In the genomic region with DNA sequence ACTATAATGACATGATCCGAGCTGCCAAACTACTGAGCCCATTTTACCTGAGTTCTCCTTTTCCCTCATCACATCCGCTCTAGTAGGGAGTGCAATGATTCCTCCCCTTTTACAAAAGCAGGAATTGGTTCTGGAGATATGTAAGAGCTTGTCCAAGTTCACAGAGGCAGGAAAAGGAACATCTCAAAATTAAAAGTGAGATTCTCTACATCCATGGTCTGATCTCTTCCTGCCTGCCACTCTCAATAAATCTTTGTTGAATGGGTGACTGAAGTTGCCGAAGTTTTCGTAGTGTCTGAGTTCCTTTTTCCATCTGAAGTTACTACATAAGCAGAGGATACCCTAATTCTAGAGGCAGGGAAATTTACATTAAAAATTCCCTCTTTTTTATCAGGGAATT, we compare ENCODE assay signal across 16 cellular contexts. TPM values are rescaled to one million over a fixed set of nuclear protein-coding genes. Genes with fewer than 3 reads are reported as not detected.
DNase-seq lines count a peak whose midpoint lies in the region; ATAC-seq and TF ChIP-seq lines count a peak whose summit lies in the region.
"Had no signal": no experiment of that assay in that cellular context is flagged by ENCODE, and none has a peak within 500 bp of the region (broad histone marks: within the 10 kb centered on the region; RNA-seq: fewer than 3 reads in every experiment).

A gene (minus strand): TSS at position 101 of the 400 bp plus-strand sequence. CDS start 2,108 bp downstream, outside the sequence.

- H3K27me3 ChIP-seq in breast epithelium: no peaks in the 10 kb centered on the region
- H3K27me3 ChIP-seq in esophagus (ENCODE audit: control insufficient read depth in 1 of 2, insufficient read depth in 2 of 2, low read length in 2 of 2): no peaks in the 10 kb centered on the region
- H3K27me3 ChIP-seq: Peyer's patch had no signal

- no TSS peak for BruUV-seq in MCF 10A (replicated peaks; lab: Mats Ljungman, UMichigan)

- no peak for TF ChIP-seq CTCF in MCF 10A (IDR thresholded peaks at IDR 0.05; ENCODE audit: unreplicated experiment)
- TF ChIP-seq CTCF in breast epithelium (IDR thresholded peaks at IDR 0.05): no peak
- no peak for TF ChIP-seq CTCF in mesothelial cell of epicardium (IDR thresholded peaks at IDR 0.05; ENCODE audit: unreplicated experiment)

- H3K27me3 Mint-ChIP-seq in MCF 10A (ENCODE audit: insufficient read depth, unreplicated experiment) (no peaks in the 10 kb centered on the region), mesothelial cell of epicardium (ENCODE audit: low read depth) (no peaks in the 10 kb centered on the region)

- H3K9me3 Mint-ChIP-seq in MCF 10A (ENCODE audit: unreplicated experiment): no peaks in the 10 kb centered on the region
- no peaks in the 10 kb centered on the region for H3K9me3 Mint-ChIP-seq in mesothelial cell of epicardium
- H3K9me3 Mint-ChIP-seq in activated naive CD4-positive, alpha-beta T cell treated with anti-CD3 and anti-CD28 coated beads, Interleukin-2, amount 50 U/mL, for 72 hours: no peaks in the 10 kb centered on the region

- H3K27ac Mint-ChIP-seq in MCF 10A (ENCODE audit: low read depth, unreplicated experiment) (no peak within 1 kb of the TSS), mesothelial cell of epicardium (peak within 1 kb of the TSS; percentile 60)
- H3K27ac Mint-ChIP-seq in activated naive CD4-positive, alpha-beta T cell treated with anti-CD3 and anti-CD28 coated beads, Interleukin-2, amount 50 U/mL, for 72 hours: no peak within 1 kb of the TSS
- H3K27ac Mint-ChIP-seq: CD4-positive, alpha-beta memory T cell had no signal

- TF ChIP-seq POLR2A in breast epithelium (IDR thresholded peaks at IDR 0.05): no peak

- 44 to 48% methylated on average over 4 of the region's 4 CpGs for WGBS in esophagus, 2 donors

- intact Hi-C loops in MCF 10A (cut with micrococcal nuclease) (loop anchor here (5.0 kb wide), 1 partner anchor 56 kb away; no protein-coding TSS in a partner anchor), breast epithelium (cut with DNase I; ENCODE audit: low total_unique reads) (no loop called here)

- DNase-seq in MCF 10A (ENCODE audit: unreplicated experiment) (no peak), breast epithelium (ENCODE audit: low spot score in 2 of 2) (no peak), mesothelial cell of epicardium (ENCODE audit: low spot score in 2 of 2, unreplicated experiment in 2 of 2) (no peak), medulla oblongata (ENCODE audit: extremely low spot score) (no peak)
- no peak for DNase-seq in activated naive CD4-positive, alpha-beta T cell treated with anti-CD3 and anti-CD28 coated beads, Interleukin-2, amount 50 U/mL, for 72 hours (ENCODE audit: low spot score in 2 of 2)
- DNase-seq: BE2C; CD4-positive, alpha-beta memory T cell; GOT3; NCI-H1048; NCI-H1436 treated with DMSO at 0.1 percent for 48 hours had no signal

- ATAC-seq in activated naive CD4-positive, alpha-beta T cell treated with anti-CD3 and anti-CD28 coated beads, Interleukin-2, amount 50 U/mL, for 72 hours: no peak
- ATAC-seq in HG03196 (IDR thresholded peaks at IDR 0.05; ENCODE audit: unreplicated experiment) (no peak), HG03280 (IDR thresholded peaks at IDR 0.05; ENCODE audit: unreplicated experiment) (no peak)

- peaks cover 13% of the 10 kb centered on the region for H3K36me3 Mint-ChIP-seq in MCF 10A (ENCODE audit: insufficient read depth, unreplicated experiment)
- no peaks in the 10 kb centered on the region for H3K36me3 Mint-ChIP-seq in mesothelial cell of epicardium
- H3K36me3 Mint-ChIP-seq in activated naive CD4-positive, alpha-beta T cell treated with anti-CD3 and anti-CD28 coated beads, Interleukin-2, amount 50 U/mL, for 72 hours: no peaks in the 10 kb centered on the region
- H3K36me3 Mint-ChIP-seq: CD4-positive, alpha-beta memory T cell had no signal

- CTCF ChIA-PET in MCF 10A (lab: Yijun Ruan, JAX): interaction anchor here (0.6 to 6.8 kb wide), 8 partner anchors 11 to 133 kb away, joined by 3 to 55 read pairs (median 4); no protein-coding TSS in a partner anchor

- H3K27ac ChIP-seq in breast epithelium: no peak within 1 kb of the TSS
- H3K27ac ChIP-seq in esophagus (ENCODE audit: low read depth in 2 of 2, low read length in 1 of 2): peak within 1 kb of the TSS; percentile 75 to 89
- H3K27ac ChIP-seq: 22Rv1, KMS-11 had no signal

- H3K4me1 Mint-ChIP-seq in MCF 10A (ENCODE audit: insufficient read depth, unreplicated experiment) (peaks cover 30% of the 10 kb centered on the region), mesothelial cell of epicardium (peaks cover 18% of the 10 kb centered on the region)
- H3K4me1 Mint-ChIP-seq: CD4-positive, alpha-beta memory T cell had no signal

- H3K4me3 Mint-ChIP-seq in MCF 10A (ENCODE audit: unreplicated experiment) (peak within 1 kb of the TSS; percentile 58), mesothelial cell of epicardium (no peak within 1 kb of the TSS)
- H3K4me3 Mint-ChIP-seq: CD4-positive, alpha-beta memory T cell had no signal

- H3K9me3 ChIP-seq in breast epithelium (no peaks in the 10 kb centered on the region), esophagus (ENCODE audit: control insufficient read depth in 2 of 2, insufficient read depth in 1 of 2, low read depth in 1 of 2, low read length in 1 of 2) (peaks cover 0 to 2% of the 10 kb centered on the region in 2 donors)
- H3K9me3 ChIP-seq: BE2C, Peyer's patch had no signal

- H3K4me1 ChIP-seq in breast epithelium (no peaks in the 10 kb centered on the region), esophagus (ENCODE audit: control insufficient read depth in 2 of 2, insufficient read depth in 2 of 2, low read length in 1 of 2) (no peaks in the 10 kb centered on the region)
- H3K4me1 ChIP-seq: BE2C, Peyer's patch had no signal

- H3K36me3 ChIP-seq in breast epithelium: no peaks in the 10 kb centered on the region
- no peaks in the 10 kb centered on the region for H3K36me3 ChIP-seq in esophagus (ENCODE audit: control insufficient read depth in 2 of 2, insufficient read depth in 2 of 2, low read length in 1 of 2)
- H3K36me3 ChIP-seq: BE2C, Peyer's patch had no signal

- POLR2A ChIA-PET in MCF 10A (lab: Yijun Ruan, JAX): interaction anchor here (0.8 to 6.0 kb wide), 10 partner anchors 9 to 56 kb away, joined by 3 to 28 read pairs (median 4); no protein-coding TSS in a partner anchor

- no peak within 1 kb of the TSS for H3K4me3 ChIP-seq in breast epithelium
- H3K4me3 ChIP-seq in esophagus (ENCODE audit: low read depth in 1 of 2, low read length in 2 of 2): peak within 1 kb of the TSS; percentile 64 to 72
- H3K4me3 ChIP-seq: Peyer's patch had no signal

RNA-seq across cellular contexts. Expression of the gene that starts here (rescaled TPM):
- 9.5 and 13.8 TPM in 2 replicates for total RNA-seq in MCF 10A (2022)
- total RNA-seq in breast epithelium: under 1 TPM in 1 of 3 donors, not detected in 2; 0.73 TPM
- 100 to 1,000 TPM; 178 to 533 TPM for polyA plus RNA-seq in esophagus
- 0.96 to 1.6 TPM (median 1.2 TPM) in 3 replicates for total RNA-seq in mesothelial cell of epicardium
- total RNA-seq in activated naive CD4-positive, alpha-beta T cell treated with anti-CD3 and anti-CD28 coated beads, Interleukin-2, amount 50 U/mL, for 72 hours: not detected
- total RNA-seq: CD4-positive, alpha-beta memory T cell had no signal
- polyA plus RNA-seq: CD4-positive, alpha-beta memory T cell had no signal

Comparison
In these comparisons a context has a peak if more than half of its experiments do, and no peak if none do; other contexts are left out.
1. H3K27ac ChIP-seq: peak in esophagus (2 of 2); none in breast epithelium (0 of 2).
2. H3K4me3 ChIP-seq: peak in esophagus (2 of 2); none in breast epithelium (0 of 3).